Comparison of ENCODE assay signal across 10 cellular contexts in genomic region chr10:91210435-91210834, GRCh38. TPM values are rescaled to one million over a fixed set of nuclear protein-coding genes. Genes with fewer than 3 reads are reported as not detected.
DNase-seq lines count a peak whose midpoint lies in the region; ATAC-seq lines count a peak whose summit lies in the region.
"Had no signal": no experiment of that assay in that cellular context is flagged by ENCODE, and none has a peak within 500 bp of the region (broad histone marks: within the 10 kb centered on the region; RNA-seq: fewer than 3 reads in every experiment).

No MANE protein-coding gene starts in this region.

- no peaks in the 10 kb centered on the region for H3K9me2 ChIP-seq in Karpas-422 (replicated peaks; ENCODE audit: insufficient read depth, low read length)

- no peak overlapping the region for H3K9ac ChIP-seq in Karpas-422 (ENCODE audit: low read length)
- H3K9ac ChIP-seq: BLaER1 treated with 17β-estradiol and CSF1 and Interleukin-3, amounts not matched to agents 10 nM and 100 nM had no signal

- peaks cover 2% of the 10 kb centered on the region for H3K36me3 Mint-ChIP-seq in activated naive CD8-positive, alpha-beta T cell
- peaks cover 8% of the 10 kb centered on the region for H3K36me3 Mint-ChIP-seq in activated naive CD8-positive, alpha-beta T cell treated with anti-CD3 and anti-CD28 coated beads for 36 hours
- H3K36me3 Mint-ChIP-seq in memory B cell, result no peaks in the 10 kb centered on the region

- no peaks in the 10 kb centered on the region for H3K27me3 ChIP-seq in Karpas-422 (ENCODE audit: low read length)
- H3K27me3 ChIP-seq: BLaER1 treated with 17β-estradiol and CSF1 and Interleukin-3, amounts not matched to agents 10 nM and 100 nM; SJSA1 had no signal

- no peak overlapping the region for H3K4me3 ChIP-seq in Karpas-422 (ENCODE audit: low read length)
- H3K4me3 ChIP-seq: BLaER1 treated with 17β-estradiol and CSF1 and Interleukin-3, amounts not matched to agents 10 nM and 100 nM; SJSA1 had no signal

- no peak for DNase-seq in activated naive CD8-positive, alpha-beta T cell treated with anti-CD3 and anti-CD28 coated beads for 36 hours
- DNase-seq in NCI-H2171 (lab: John Stamatoyannopoulos, UW), result peak; percentile 55
- DNase-seq in memory B cell (ENCODE audit: low spot score in 2 of 2), result peak in 1 of 2 donors; percentile 54
- no peak for DNase-seq in NCI-H226
- DNase-seq in Karpas-422, result no peak
- no peak for DNase-seq in HUDEP-2 (lab: John Stamatoyannopoulos, UW; ENCODE audit: unreplicated experiment in 76 of 76)

- no peaks in the 10 kb centered on the region for H3K9me3 ChIP-seq in Karpas-422 (ENCODE audit: low read length)
- H3K9me3 ChIP-seq: BLaER1 treated with 17β-estradiol and CSF1 and Interleukin-3, amounts not matched to agents 10 nM and 100 nM; SJSA1 had no signal

- no peaks in the 10 kb centered on the region for H3K9me3 Mint-ChIP-seq in activated naive CD8-positive, alpha-beta T cell (ENCODE audit: low read depth)
- H3K9me3 Mint-ChIP-seq in activated naive CD8-positive, alpha-beta T cell treated with anti-CD3 and anti-CD28 coated beads for 36 hours, result no peaks in the 10 kb centered on the region
- no peaks in the 10 kb centered on the region for H3K9me3 Mint-ChIP-seq in memory B cell

- ATAC-seq in HG03045 (IDR thresholded peaks at IDR 0.05; ENCODE audit: unreplicated experiment), result peak; percentile 87
- ATAC-seq in memory B cell (ENCODE audit: low read depth), result peak; percentile 88

- peak overlapping the region; percentile 47 for H3K4me3 Mint-ChIP-seq in activated naive CD8-positive, alpha-beta T cell
- no peak overlapping the region for H3K4me3 Mint-ChIP-seq in activated naive CD8-positive, alpha-beta T cell treated with anti-CD3 and anti-CD28 coated beads for 36 hours
- peak overlapping the region; percentile 30 for H3K4me3 Mint-ChIP-seq in memory B cell

- no peak overlapping the region for H3K27ac ChIP-seq in Karpas-422 (ENCODE audit: low read length)
- H3K27ac ChIP-seq: BLaER1 treated with 17β-estradiol and CSF1 and Interleukin-3, amounts not matched to agents 10 nM and 100 nM; SJSA1 had no signal

- no peaks in the 10 kb centered on the region for H3K27me3 Mint-ChIP-seq in activated naive CD8-positive, alpha-beta T cell
- no peaks in the 10 kb centered on the region for H3K27me3 Mint-ChIP-seq in activated naive CD8-positive, alpha-beta T cell treated with anti-CD3 and anti-CD28 coated beads for 36 hours
- H3K27me3 Mint-ChIP-seq in memory B cell, result no peaks in the 10 kb centered on the region

- no peak overlapping the region for H2AFZ ChIP-seq in Karpas-422 (ENCODE audit: low read length)

- H3K4me1 ChIP-seq in Karpas-422 (ENCODE audit: low read length), result no peaks in the 10 kb centered on the region
- H3K4me1 ChIP-seq: SJSA1 had no signal

- H3K79me2 ChIP-seq in Karpas-422 (ENCODE audit: low read length), result no peaks in the 10 kb centered on the region

- no peaks in the 10 kb centered on the region for H4K20me1 ChIP-seq in Karpas-422 (ENCODE audit: insufficient read depth, low read depth, low read length)

- no peak overlapping the region for H3K27ac Mint-ChIP-seq in activated naive CD8-positive, alpha-beta T cell
- H3K27ac Mint-ChIP-seq in activated naive CD8-positive, alpha-beta T cell treated with anti-CD3 and anti-CD28 coated beads for 36 hours, result no peak overlapping the region
- peak overlapping the region; percentile 93 for H3K27ac Mint-ChIP-seq in memory B cell

- no peak overlapping the region for H3K4me2 ChIP-seq in Karpas-422 (ENCODE audit: low read depth, low read length, poor library complexity, severe bottlenecking)
- H3K4me2 ChIP-seq: BLaER1 treated with 17β-estradiol and CSF1 and Interleukin-3, amounts not matched to agents 10 nM and 100 nM had no signal

- H3K4me1 Mint-ChIP-seq in activated naive CD8-positive, alpha-beta T cell (ENCODE audit: low read depth), result peaks cover 65% of the 10 kb centered on the region
- H3K4me1 Mint-ChIP-seq in activated naive CD8-positive, alpha-beta T cell treated with anti-CD3 and anti-CD28 coated beads for 36 hours, result peaks cover 49% of the 10 kb centered on the region
- H3K4me1 Mint-ChIP-seq in memory B cell, result peaks cover 56% of the 10 kb centered on the region

- H3K36me3 ChIP-seq in Karpas-422 (ENCODE audit: insufficient read depth, low read length), result no peaks in the 10 kb centered on the region
- H3K36me3 ChIP-seq: BLaER1 treated with 17β-estradiol and CSF1 and Interleukin-3, amounts not matched to agents 10 nM and 100 nM; SJSA1 had no signal

RNA-seq across cellular contexts. Expression of gene PCGF5, which starts 10.0 kb away (rescaled TPM):
- 10 to 100 TPM; 41.2 to 44.1 TPM for total RNA-seq in activated naive CD8-positive, alpha-beta T cell treated with anti-CD3 and anti-CD28 coated beads for 36 hours
- 1.3 and 4.0 TPM in 2 replicates for total RNA-seq in Karpas-422 (2014; rRNA removed; shearing (Covaris generic); ENCODE audit: low replicate concordance)
